1 cellular context compared by ENCODE assay signal in genomic region chr11:109435121-109435742, GRCh38.
TF ChIP-seq lines count a peak whose summit lies in the region.

No MANE protein-coding gene starts in this region.

TF ChIP-seq in IMR-90, 13 proteins besides CTCF, POLR2A, EP300 and RAD21:
- TF ChIP-seq NFE2L2 (IDR thresholded peaks at IDR 0.05; ENCODE audit: low read depth, low read length): no peak
- TF ChIP-seq CEBPB (IDR thresholded peaks at IDR 0.05; ENCODE audit: low read depth, low read length): peak; percentile 61
- no peak for TF ChIP-seq MXI1 (IDR thresholded peaks at IDR 0.05; ENCODE audit: borderline replicate concordance, low read depth, low read length)
